Comparison of ENCODE assay signal across 26 cellular contexts in genomic region chr20:15113374-15113773, GRCh38.
"Had no signal": no experiment of that assay in that cellular context is flagged by ENCODE, and none has a peak within 500 bp of the region (broad histone marks: within the 10 kb centered on the region; RNA-seq: fewer than 3 reads in every experiment).

No MANE protein-coding gene starts in this region.

- H3K27ac ChIP-seq: brain microvascular endothelial cell, cardiac muscle cell, RWPE1, SJCRH30 had no signal

- DNase-seq: activated CD4-positive, alpha-beta T cell treated with anti-CD3 and anti-CD28 coated beads for 4 hours; activated CD8-positive, alpha-beta memory T cell treated with anti-CD3 and anti-CD28 coated beads, Interleukin-2, amount 50 U/mL, for 4 hours; activated CD8-positive, alpha-beta T cell treated with anti-CD3 and anti-CD28 coated beads for 36 hours; activated gamma-delta T cell treated with Interleukin-2 at 50 U/mL for 16 hours; activated naive CD4-positive, alpha-beta T cell treated with anti-CD3 and anti-CD28 coated beads, Interleukin-2, amount 10 ng/mL, durations not matched to agents 7 days and 5 days; activated naive CD8-positive, alpha-beta T cell treated with anti-CD3 and anti-CD28 coated beads for 36 hours; activated T-cell treated with anti-CD3 and anti-CD28 coated beads, Interleukin-2, amount 50 U/mL, for 72 hours; brain microvascular endothelial cell; MG63; MV-4-11; NCI-H1092 treated with DMSO at 0.1 percent for 48 hours; NCI-H1417 treated with DMSO at 0.1 percent for 48 hours; NCI-H1694; NCI-H2029; NCI-H2107; NCI-H2171 treated with DMSO at 0.1 percent for 48 hours; NCI-H510A treated with DMSO at 0.1 percent for 48 hours; NCI-H69; NK-92 treated with Interleukin-12 subunit alpha and Interleukin-12 subunit beta, amount 100 ng/mL, for 24 hours; OCI-M1; Right ventricle myocardium superior; SJCRH30 had no signal

- H3K36me3 ChIP-seq: brain microvascular endothelial cell, cardiac muscle cell, MG63, SJCRH30 had no signal

- H3K4me1 ChIP-seq: SJCRH30 had no signal

- H3K9me3 ChIP-seq: MG63, SJCRH30 had no signal

- ATAC-seq: activated CD4-positive, CD25-positive, alpha-beta regulatory T cell treated with anti-CD3 and anti-CD28 coated beads, Interleukin-2, amount 50 U/mL, for 24 hours; activated CD8-positive, alpha-beta T cell treated with anti-CD3 and anti-CD28 coated beads for 36 hours; activated T-cell treated with anti-CD3 and anti-CD28 coated beads, Interleukin-2, amount 50 U/mL, for 72 hours; Panc1 had no signal

- H3K4me3 ChIP-seq: cardiac muscle cell, MG63, SJCRH30 had no signal

- H3K27me3 ChIP-seq: brain microvascular endothelial cell, cardiac muscle cell, MG63, SJCRH30 had no signal
